In genomic region chr7:129959480-129960332, GRCh38 we compare ENCODE assay signal across 13 cellular contexts. TPM values are rescaled to one million over a fixed set of nuclear protein-coding genes. Genes with fewer than 3 reads are reported as not detected.
A peak's percentile ranks its signal among the peaks of the same experiment; 100 is the strongest.
DNase-seq lines count a peak whose midpoint lies in the region; ATAC-seq and TF ChIP-seq lines count a peak whose summit lies in the region.
"Had no signal": no experiment of that assay in that cellular context is flagged by ENCODE, and none has a peak within 500 bp of the region (broad histone marks: within the 10 kb centered on the region; RNA-seq: fewer than 3 reads in every experiment).

No MANE protein-coding gene starts in this region.

- H3K4me3 ChIP-seq in RWPE2 (ENCODE audit: severe bottlenecking): no peak overlapping the region
- H3K4me3 ChIP-seq: gastroesophageal sphincter had no signal

- H3K27ac ChIP-seq in RWPE2 (ENCODE audit: poor library complexity, severe bottlenecking) (peak overlapping the region; percentile 95), epithelial cell of prostate (peak overlapping the region; percentile 98)
- H3K27ac ChIP-seq: gastroesophageal sphincter, neutrophil had no signal

- no peaks in the 10 kb centered on the region for H3K9me3 ChIP-seq in RWPE2 (ENCODE audit: severe bottlenecking)
- H3K9me3 ChIP-seq: gastroesophageal sphincter, neutrophil had no signal

- H3K4me3 Mint-ChIP-seq in HFFc6: no peak overlapping the region; the same call in 1 of the 2 replicates
- no peak overlapping the region for H3K4me3 Mint-ChIP-seq in activated T-helper 1 cell treated with anti-CD3 and anti-CD28 coated beads, Interleukin-12 subunit alpha, Interleukin-12 subunit beta, Interleukin-2, Interleukin-4 antibody, amounts not matched to agents 30 ng/mL and 10 ng/mL and 1 ng/mL, durations not matched to agents 14 hours and 24 hours and 36 hours

- no peaks in the 10 kb centered on the region for H3K27me3 ChIP-seq in RWPE2 (ENCODE audit: insufficient read depth, poor library complexity, severe bottlenecking)
- H3K27me3 ChIP-seq: gastroesophageal sphincter, neutrophil had no signal

- peaks cover 24% of the 10 kb centered on the region for H3K4me1 ChIP-seq in RWPE2 (ENCODE audit: insufficient read depth, poor library complexity, severe bottlenecking)
- H3K4me1 ChIP-seq: gastroesophageal sphincter had no signal

- ATAC-seq in RWPE2 (ENCODE audit: low read depth) (no peak), sciatic nerve (no peak)

- no peaks in the 10 kb centered on the region; the same call in 1 of the 2 replicates for H3K27me3 Mint-ChIP-seq in HFFc6 (ENCODE audit: insufficient read depth)
- H3K27me3 Mint-ChIP-seq in activated T-helper 1 cell treated with anti-CD3 and anti-CD28 coated beads, Interleukin-12 subunit alpha, Interleukin-12 subunit beta, Interleukin-2, Interleukin-4 antibody, amounts not matched to agents 30 ng/mL and 10 ng/mL and 1 ng/mL, durations not matched to agents 14 hours and 24 hours and 36 hours (ENCODE audit: insufficient read depth): peaks cover 18% of the 10 kb centered on the region

- H3K9me3 Mint-ChIP-seq in HFFc6: no peaks in the 10 kb centered on the region
- H3K9me3 Mint-ChIP-seq in activated T-helper 1 cell treated with anti-CD3 and anti-CD28 coated beads, Interleukin-12 subunit alpha, Interleukin-12 subunit beta, Interleukin-2, Interleukin-4 antibody, amounts not matched to agents 30 ng/mL and 10 ng/mL and 1 ng/mL, durations not matched to agents 14 hours and 24 hours and 36 hours: no peaks in the 10 kb centered on the region

- intact Hi-C loops in sciatic nerve (cut with DNase I): no loop called here
- intact Hi-C loops in activated T-helper 1 cell treated with anti-CD3 and anti-CD28 coated beads, Interleukin-12 subunit alpha, Interleukin-12 subunit beta, Interleukin-2, Interleukin-4 antibody, amounts not matched to agents 30 ng/mL and 10 ng/mL and 1 ng/mL, durations not matched to agents 14 hours and 24 hours and 36 hours (cut with micrococcal nuclease): loop anchor here (10.0 kb wide), 2 partner anchors 615 to 705 kb away; partner anchors contain the start of gene COPG2

- no peaks in the 10 kb centered on the region for H3K36me3 ChIP-seq in RWPE2 (ENCODE audit: low read depth)
- H3K36me3 ChIP-seq: gastroesophageal sphincter, neutrophil had no signal

- H3K4me1 Mint-ChIP-seq in HFFc6 (ENCODE audit: low read depth): peaks cover 30% of the 10 kb centered on the region
- H3K4me1 Mint-ChIP-seq in activated T-helper 1 cell treated with anti-CD3 and anti-CD28 coated beads, Interleukin-12 subunit alpha, Interleukin-12 subunit beta, Interleukin-2, Interleukin-4 antibody, amounts not matched to agents 30 ng/mL and 10 ng/mL and 1 ng/mL, durations not matched to agents 14 hours and 24 hours and 36 hours (ENCODE audit: low read depth): peaks cover 3% of the 10 kb centered on the region

- H3K36me3 Mint-ChIP-seq in HFFc6 (ENCODE audit: low read depth): no peaks in the 10 kb centered on the region
- no peaks in the 10 kb centered on the region for H3K36me3 Mint-ChIP-seq in activated T-helper 1 cell treated with anti-CD3 and anti-CD28 coated beads, Interleukin-12 subunit alpha, Interleukin-12 subunit beta, Interleukin-2, Interleukin-4 antibody, amounts not matched to agents 30 ng/mL and 10 ng/mL and 1 ng/mL, durations not matched to agents 14 hours and 24 hours and 36 hours (ENCODE audit: low read depth)

- no peak for DNase-seq in HFFc6
- DNase-seq in RWPE2 (ENCODE audit: low spot score): no peak
- DNase-seq in epithelial cell of prostate (ENCODE audit: low read depth, low spot score): peak; percentile 34
- peak; percentile 27 for DNase-seq in sciatic nerve (ENCODE audit: low spot score)
- no peak for DNase-seq in activated T-helper 1 cell treated with anti-CD3 and anti-CD28 coated beads, Interleukin-12 subunit alpha, Interleukin-12 subunit beta, Interleukin-2, Interleukin-4 antibody, amounts not matched to agents 30 ng/mL and 10 ng/mL and 1 ng/mL, durations not matched to agents 14 hours and 24 hours and 36 hours (ENCODE audit: low spot score)
- DNase-seq in stimulated activated CD4-positive, alpha-beta T cell treated with anti-CD3 and anti-CD28 coated beads, Interleukin-4, amount 100 ng/mL, for 1 hour: no peak
- no peak for DNase-seq in effector CD4-positive, alpha-beta T cell
- DNase-seq in GM19240 (ENCODE audit: insufficient read length, low spot score): no peak
- DNase-seq: cerebellar nuclear complex, KG1, NCI-H2171 had no signal

- TF ChIP-seq CTCF in HFFc6 (IDR thresholded peaks at IDR 0.05) (no peak), RWPE2 (IDR thresholded peaks at IDR 0.05; ENCODE audit: poor library complexity, severe bottlenecking) (no peak)

- peak overlapping the region; percentile 90 for H3K27ac Mint-ChIP-seq in HFFc6
- H3K27ac Mint-ChIP-seq in activated T-helper 1 cell treated with anti-CD3 and anti-CD28 coated beads, Interleukin-12 subunit alpha, Interleukin-12 subunit beta, Interleukin-2, Interleukin-4 antibody, amounts not matched to agents 30 ng/mL and 10 ng/mL and 1 ng/mL, durations not matched to agents 14 hours and 24 hours and 36 hours: no peak overlapping the region

RNA-seq across cellular contexts. Expression of gene UBE2H, which starts 6.9 kb away (rescaled TPM):
- total RNA-seq in HFFc6 (2021; fragmentation: NEBNext Ultra II Directional; extraction: Animal tissue kit (Norgen Biotek cat#: 25700)): 100 to 1,000 TPM in 4 of 6 experiments, 10 to 100 TPM in 2; 89.7 to 108 (median 105) TPM
- 92.1 TPM for total RNA-seq in sciatic nerve
- 27.1 TPM in 2 replicates for total RNA-seq in activated T-helper 1 cell treated with anti-CD3 and anti-CD28 coated beads, Interleukin-12 subunit alpha, Interleukin-12 subunit beta, Interleukin-2, Interleukin-4 antibody, amounts not matched to agents 30 ng/mL and 10 ng/mL and 1 ng/mL, durations not matched to agents 14 hours and 24 hours and 36 hours

Comparison
In these comparisons a context has a peak if more than half of its experiments do, and no peak if none do; other contexts are left out.
1. DNase-seq: peak in epithelial cell of prostate (single experiment) and sciatic nerve (single experiment); none in HFFc6 (single experiment), RWPE2 (single experiment), activated T-helper 1 cell treated with anti-CD3 and anti-CD28 coated beads, Interleukin-12 subunit alpha, Interleukin-12 subunit beta, Interleukin-2, Interleukin-4 antibody, amounts not matched to agents 30 ng/mL and 10 ng/mL and 1 ng/mL, durations not matched to agents 14 hours and 24 hours and 36 hours (single experiment), stimulated activated CD4-positive, alpha-beta T cell treated with anti-CD3 and anti-CD28 coated beads, Interleukin-4, amount 100 ng/mL, for 1 hour (single experiment), effector CD4-positive, alpha-beta T cell (single experiment) and GM19240 (single experiment).